In genomic region chr17:77750427-77751043, GRCh38 we compare ENCODE assay signal across 22 cellular contexts.
DNase-seq lines count a peak whose midpoint lies in the region; ATAC-seq, FAIRE-seq and TF ChIP-seq lines count a peak whose summit lies in the region.
"Had no signal": no experiment of that assay in that cellular context is flagged by ENCODE, and none has a peak within 500 bp of the region (broad histone marks: within the 10 kb centered on the region; RNA-seq: fewer than 3 reads in every experiment).

No MANE protein-coding gene starts in this region.

- no peak overlapping the region for H3K4me2 ChIP-seq in K562 (ENCODE audit: insufficient read depth, low read length)

- H3K4me3 ChIP-seq in RWPE2 (ENCODE audit: severe bottlenecking) (no peak overlapping the region), K562 (no peak overlapping the region), suprapubic skin (no peak overlapping the region)

- intact Hi-C loops in K562 (cut with micrococcal nuclease) = no loop called here

- FAIRE-seq in K562 (lab: Jason Lieb, UNC) = no peak
- FAIRE-seq: A204.1, D721Med, G401.6, GM12891, GM19239 had no signal

- 0% methylated on average over 5 of the region's 5 CpGs for WGBS in K562 (ENCODE audit: insufficient coverage, low coverage, missing lambda C conversion rate)
- 92% methylated on average over 5 of the region's 5 CpGs for WGBS in suprapubic skin

- TF ChIP-seq POLR2A in K562 (conservative IDR thresholded peaks at IDR 0.05) (no peak), suprapubic skin (IDR thresholded peaks at IDR 0.05) (no peak)

- H4K20me1 ChIP-seq in K562 (replicated peaks; ENCODE audit: control insufficient read depth, insufficient read depth, low read length) = no peaks in the 10 kb centered on the region

- H3K27ac ChIP-seq in RWPE2 (ENCODE audit: poor library complexity, severe bottlenecking) (no peak overlapping the region), K562 (ENCODE audit: extremely low read depth, low read depth, low read length) (no peak overlapping the region), suprapubic skin (no peak overlapping the region)
- H3K27ac ChIP-seq: C4-2B, HL-60 had no signal

- no TSS peak for BruUV-seq in K562 (replicated peaks; lab: Mats Ljungman, UMichigan)

- no peaks in the 10 kb centered on the region for H3K9me1 ChIP-seq in K562 (ENCODE audit: control insufficient read depth, insufficient read depth, low read length)

- H3K36me3 ChIP-seq in RWPE2 (ENCODE audit: low read depth) (no peaks in the 10 kb centered on the region), K562 (ENCODE audit: control insufficient read depth, insufficient read depth, low read length) (no peaks in the 10 kb centered on the region), suprapubic skin (no peaks in the 10 kb centered on the region)
- H3K36me3 ChIP-seq: BE2C had no signal

- DNase-seq in RWPE2 (ENCODE audit: low spot score) (peak; percentile 20), K562 (ENCODE audit: extremely low read depth in 1 of 4, low spot score in 3 of 4) (no peak), mesenteric fat pad (ENCODE audit: low spot score) (peak; percentile 33), suprapubic skin (ENCODE audit: low spot score in 2 of 2) (peak; percentile 27 to 32), SHP77 treated with DMSO at 0.1 percent for 48 hours (lab: John Stamatoyannopoulos, UW) (no peak), NCI-H2196 treated with DMSO at 0.1 percent for 48 hours (lab: John Stamatoyannopoulos, UW; ENCODE audit: unreplicated experiment) (no peak)
- DNase-seq: BE2C; CD8-positive, alpha-beta T cell; COR-L47; DMS153; DMS79 treated with DMSO at 0.1 percent for 48 hours; EL; HCEC 1CT; HFFc6 had no signal

- in situ Hi-C loops in K562 (cut with MboI) = no loop called here

- no peaks in the 10 kb centered on the region for H3K79me2 ChIP-seq in K562 (ENCODE audit: control insufficient read depth, insufficient read depth, low read length)

- TF ChIP-seq EP300 in K562 (IDR thresholded peaks at IDR 0.05; ENCODE audit: low read length) = no peak
- TF ChIP-seq EP300 in suprapubic skin (IDR thresholded peaks at IDR 0.05) = no peak

- H3K9me3 ChIP-seq in RWPE2 (ENCODE audit: severe bottlenecking) (no peaks in the 10 kb centered on the region), K562 (replicated peaks; ENCODE audit: control insufficient read depth, insufficient read depth, low read depth, low read length) (no peaks in the 10 kb centered on the region), suprapubic skin (no peaks in the 10 kb centered on the region)
- H3K9me3 ChIP-seq: BE2C had no signal

- CTCF ChIA-PET in K562 (lab: Yijun Ruan, JAX; ENCODE audit: low intra/inter-chr PET ratio) = no interaction called here

- H3K9ac ChIP-seq in K562 (ENCODE audit: insufficient read depth in 1 of 2, low read depth in 2 of 2, low read length in 2 of 2) = no peak overlapping the region

- H3K27me3 ChIP-seq in RWPE2 (ENCODE audit: insufficient read depth, poor library complexity, severe bottlenecking) (no peaks in the 10 kb centered on the region), K562 (ENCODE audit: control insufficient read depth in 2 of 2, insufficient read depth in 2 of 2, low read length in 2 of 2) (peaks cover 27 to 87% of the 10 kb centered on the region in 2 experiments), suprapubic skin (peaks cover 8% of the 10 kb centered on the region)
- H3K27me3 ChIP-seq: BE2C had no signal

- POLR2A ChIA-PET in K562 (lab: Yijun Ruan, JAX) = no interaction called here

- TF ChIP-seq CTCF in RWPE2 (IDR thresholded peaks at IDR 0.05; ENCODE audit: poor library complexity, severe bottlenecking) (no peak), K562 (IDR thresholded peaks at IDR 0.05 in 2 of 3, conservative IDR thresholded peaks at IDR 0.05 in 1 of 3; ENCODE audit: insufficient read depth in 2 of 3, low read depth in 1 of 3, low read length in 3 of 3) (no peak), suprapubic skin (IDR thresholded peaks at IDR 0.05) (no peak)

- H2AFZ ChIP-seq in K562 (ENCODE audit: low read depth, low read length) = no peak overlapping the region

- ATAC-seq in RWPE2 (ENCODE audit: low read depth) = no peak
- ATAC-seq in K562 = no peak
- ATAC-seq in GM19023 (IDR thresholded peaks at IDR 0.05; ENCODE audit: unreplicated experiment) = no peak
- ATAC-seq: CD8-positive, alpha-beta T cell had no signal

- no peak for TF ChIP-seq RAD21 in K562 (CRISPR knock-in tag; conservative IDR thresholded peaks at IDR 0.05 in 1 of 2, IDR thresholded peaks at IDR 0.05 in 1 of 2)

- H3K4me1 ChIP-seq in RWPE2 (ENCODE audit: insufficient read depth, poor library complexity, severe bottlenecking) = no peaks in the 10 kb centered on the region
- H3K4me1 ChIP-seq in K562 (replicated peaks in 1 of 2; ENCODE audit: control insufficient read depth in 2 of 2, insufficient read depth in 2 of 2, low read length in 2 of 2) = no peaks in the 10 kb centered on the region; a peak in 1 of 5 replicates
- H3K4me1 ChIP-seq in suprapubic skin = no peaks in the 10 kb centered on the region
- H3K4me1 ChIP-seq: BE2C had no signal

TF ChIP-seq in K562, 482 proteins besides CTCF, POLR2A, EP300 and RAD21 (continues in another document):
- TF ChIP-seq ADNP (tag; IDR thresholded peaks at IDR 0.05) (peak; percentile 64; the same call in 1 of the 2 replicates), CHCHD3 (CRISPR knock-in tag; IDR thresholded peaks at IDR 0.05) (no peak), NR4A1 (CRISPR knock-in tag; IDR thresholded peaks at IDR 0.05) (no peak), NR4A1 (tag; IDR thresholded peaks at IDR 0.05) (no peak), ZBTB26 (CRISPR knock-in tag; IDR thresholded peaks at IDR 0.05) (no peak), RCOR1 (IDR thresholded peaks at IDR 0.05; ENCODE audit: borderline replicate concordance in 1 of 2, low read depth in 2 of 2, low read length in 2 of 2) (0 out of 4 replicates have a peak, but pooled peaks of 1 of the 2 experiments have one; percentile 13), BCOR (IDR thresholded peaks at IDR 0.05) (peak; percentile 63), ZNF24 (IDR thresholded peaks at IDR 0.05) (no peak), ATF6 (CRISPR knock-in tag; IDR thresholded peaks at IDR 0.05) (no peak), NCOR1 (IDR thresholded peaks at IDR 0.05) (no peak), FOXJ3 (CRISPR knock-in tag; IDR thresholded peaks at IDR 0.05) (no peak), KDM1A (IDR thresholded peaks at IDR 0.05) (peak in 1 of 2 experiments; percentile 54; a peak in 2 of 4 replicates), RBM25 (IDR thresholded peaks at IDR 0.05; ENCODE audit: low read depth, low read length, severe bottlenecking) (peak; percentile 78), TOE1 (IDR thresholded peaks at IDR 0.05; ENCODE audit: borderline replicate concordance) (no peak), TOE1 (CRISPR knock-in tag; IDR thresholded peaks at IDR 0.05; ENCODE audit: borderline replicate concordance, low read depth) (no peak), ID3 (CRISPR knock-in tag; IDR thresholded peaks at IDR 0.05) (no peak), ID3 (tag; IDR thresholded peaks at IDR 0.05) (no peak), TBP (optimal IDR thresholded peaks at IDR 0.05; ENCODE audit: low read depth, low read length) (no peak), ZNF280B (CRISPR knock-in tag; IDR thresholded peaks at IDR 0.05) (no peak)

Comparison
In these comparisons a context has a peak if more than half of its experiments do, and no peak if none do; other contexts are left out.
1. DNase-seq: peak in RWPE2 (single experiment), mesenteric fat pad (single experiment) and suprapubic skin (2 of 2); none in K562 (0 of 4), SHP77 treated with DMSO at 0.1 percent for 48 hours (single experiment) and NCI-H2196 treated with DMSO at 0.1 percent for 48 hours (single experiment).